In the genomic region with DNA sequence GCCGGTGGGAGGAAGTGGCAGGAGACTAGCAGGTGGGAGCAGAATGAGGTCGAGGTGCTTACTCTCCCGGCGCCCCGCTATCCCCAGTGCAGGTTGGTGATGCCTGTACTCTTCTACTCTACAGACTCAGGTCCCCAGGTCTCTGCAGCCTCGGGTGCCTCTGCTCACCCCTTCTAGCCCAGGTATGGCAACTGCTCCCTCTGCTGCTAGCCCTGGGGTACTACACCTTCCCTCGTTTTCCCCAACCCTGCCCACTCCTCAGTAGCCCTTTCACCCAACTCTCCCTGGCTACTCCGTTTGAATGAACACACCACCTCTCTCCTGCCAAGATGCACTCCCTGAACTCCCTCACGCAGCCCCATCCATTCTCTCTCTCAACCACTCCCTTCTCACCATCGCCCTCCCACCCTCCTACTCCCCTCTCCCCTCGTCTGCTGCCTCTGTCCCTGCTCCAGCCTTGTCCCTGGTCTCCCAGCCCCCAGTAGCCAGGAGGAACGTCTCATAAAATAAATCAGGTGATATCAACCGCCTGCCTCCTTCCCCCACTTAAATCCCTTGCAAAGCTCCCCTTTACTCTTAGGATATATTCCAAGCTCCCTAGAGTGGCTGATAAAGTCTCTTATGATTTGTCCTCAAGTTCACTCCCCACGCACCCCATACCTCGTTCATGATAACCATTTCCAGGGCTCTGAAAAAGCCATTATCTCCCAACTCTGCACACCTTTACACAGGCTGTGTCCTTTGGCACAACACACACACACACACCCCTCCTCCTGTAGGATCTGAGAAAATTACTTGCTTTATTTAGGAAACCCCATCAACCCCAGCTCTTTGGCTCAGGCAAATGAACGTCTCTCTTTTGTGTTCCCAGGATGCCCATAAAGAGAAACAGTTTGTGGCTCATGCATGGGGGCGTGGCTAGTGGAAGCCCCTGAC, we compare ENCODE assay signal across 8 cellular contexts. TPM values are rescaled to one million over a fixed set of nuclear protein-coding genes. Genes with fewer than 3 reads are reported as not detected.
DNase-seq lines count a peak whose midpoint lies in the region; ATAC-seq, FAIRE-seq and TF ChIP-seq lines count a peak whose summit lies in the region.

No MANE protein-coding gene starts in this region.

- H3K9ac ChIP-seq in kidney (ENCODE audit: low read length in 2 of 2), result no peak overlapping the region

- H2AFZ ChIP-seq in ACC112 (ENCODE audit: low read length, unreplicated experiment), result no peak overlapping the region

- H3K27ac ChIP-seq in ACC112 (ENCODE audit: low read depth, low read length) (peak overlapping the region; percentile 17; the same call in 1 of the 2 replicates), kidney (ENCODE audit: low read depth in 2 of 2, low read length in 2 of 2) (no peak overlapping the region)

- H3K9me3 ChIP-seq in kidney (ENCODE audit: control insufficient read depth in 1 of 2, low read length in 2 of 2), result no peaks in the 10 kb centered on the region

- H3K79me2 ChIP-seq in ACC112 (ENCODE audit: control insufficient read depth, insufficient read depth, low read length, unreplicated experiment), result no peaks in the 10 kb centered on the region

- H3K4me3 ChIP-seq in ACC112 (ENCODE audit: low read depth, low read length), result peak overlapping the region; percentile 42
- H3K4me3 ChIP-seq in WI38 (ENCODE audit: low read depth, low read length), result peak overlapping the region; percentile 44
- peak overlapping the region in 1 of 2 donors; percentile 18 for H3K4me3 ChIP-seq in cardiac fibroblast (replicated peaks in 1 of 2; ENCODE audit: low read depth in 2 of 2, low read length in 2 of 2)
- no peak overlapping the region for H3K4me3 ChIP-seq in kidney (ENCODE audit: low read length in 2 of 2)

- H3K27me3 ChIP-seq in ACC112 (ENCODE audit: insufficient read depth, low read length), result peaks cover 15% of the 10 kb centered on the region

- H3K4me1 ChIP-seq in ACC112 (ENCODE audit: control insufficient read depth, insufficient read depth, low read length, unreplicated experiment), result peaks cover 6% of the 10 kb centered on the region
- H3K4me1 ChIP-seq in kidney (ENCODE audit: control insufficient read depth in 1 of 2, insufficient read depth in 1 of 2, low read depth in 1 of 2, low read length in 2 of 2), result peaks cover 0 to 6% of the 10 kb centered on the region in 2 donors

- FAIRE-seq in GM18507 (lab: Jason Lieb, UNC) (peak; percentile 79), kidney (lab: Jason Lieb, UNC) (no peak)

- DNase-seq in GM18507 (ENCODE audit: extremely low spot score, insufficient read length, low read depth), result peak; percentile 60
- DNase-seq in NCI-H2029 treated with DMSO at 0.1 percent for 48 hours (lab: John Stamatoyannopoulos, UW), result peak; percentile 15
- peak; percentile 58 to 60 for DNase-seq in cardiac fibroblast (ENCODE audit: low read depth in 2 of 2)
- DNase-seq in kidney, result peak; percentile 73
- DNase-seq in stimulated activated CD4-positive, alpha-beta T cell treated with anti-CD3 and anti-CD28 coated beads, Interleukin-1b, Interleukin-23, amount 100 ng/mL, for 48 hours, result peak; percentile 78

- intact Hi-C loops in kidney (cut with DNase I), result no loop called here

- no peaks in the 10 kb centered on the region for H3K36me3 ChIP-seq in ACC112 (ENCODE audit: insufficient read depth, low read length)
- H3K36me3 ChIP-seq in kidney (ENCODE audit: control insufficient read depth in 1 of 2, insufficient read depth in 2 of 2, low read length in 2 of 2), result no peaks in the 10 kb centered on the region

- ATAC-seq in HG03175 (IDR thresholded peaks at IDR 0.05; ENCODE audit: unreplicated experiment), result no peak

- TF ChIP-seq CTCF in WI38 (IDR thresholded peaks at IDR 0.05; ENCODE audit: low read depth, low read length), result peak; percentile 98
- TF ChIP-seq CTCF in cardiac fibroblast (IDR thresholded peaks at IDR 0.05; ENCODE audit: low read depth, low read length), result peak; percentile 95
- TF ChIP-seq CTCF in kidney (IDR thresholded peaks at IDR 0.05; ENCODE audit: borderline replicate concordance, extremely low read depth, insufficient read depth), result peak; percentile 65

RNA-seq across cellular contexts. Expression of gene MEIS3, which starts 8.2 kb away (rescaled TPM):
- total RNA-seq in kidney, result 7.6 TPM
- 3.8 TPM for polyA plus RNA-seq in kidney (ENCODE audit: insufficient read depth, low read depth, low replicate concordance)

RNA-seq across cellular contexts. Expression of gene SLC8A2, which starts 44.2 kb away (rescaled TPM):
- total RNA-seq in kidney, result 0.94 TPM
- not detected for polyA plus RNA-seq in kidney (ENCODE audit: insufficient read depth, low read depth, low replicate concordance)

RNA-seq across cellular contexts. Expression of gene KPTN, which starts 56.5 kb away (rescaled TPM):
- total RNA-seq in kidney, result 7.4 TPM
- polyA plus RNA-seq in kidney (ENCODE audit: insufficient read depth, low read depth, low replicate concordance), result 25.5 TPM

Comparison
In these comparisons a context has a peak if more than half of its experiments do, and no peak if none do; other contexts are left out.
1. H3K4me3 ChIP-seq: peak in ACC112 (single experiment) and WI38 (single experiment); none in kidney (0 of 2).
2. DNase-seq: peak in every context shown above with its lines; median percentile 78 in stimulated activated CD4-positive, alpha-beta T cell treated with anti-CD3 and anti-CD28 coated beads, Interleukin-1b, Interleukin-23, amount 100 ng/mL, for 48 hours; 73 in kidney; 60 in GM18507; 59 in cardiac fibroblast; 15 in NCI-H2029 treated with DMSO at 0.1 percent for 48 hours.
3. Peak in every context shown above with its lines, with median percentiles within 50 percentile points of each other: CTCF ChIP-seq.